Comparison of ENCODE assay signal across 4 cellular contexts in genomic region chr12:46542-46941, GRCh38. TPM values are rescaled to one million over a fixed set of nuclear protein-coding genes. Genes with fewer than 3 reads are reported as not detected.
"Had no signal": no experiment of that assay in that cellular context is flagged by ENCODE, and none has a peak within 500 bp of the region (broad histone marks: within the 10 kb centered on the region; RNA-seq: fewer than 3 reads in every experiment).

No MANE protein-coding gene starts in this region.

RNA-seq across cellular contexts. Expression of gene IQSEC3, which starts 20.0 kb away (rescaled TPM):
- total RNA-seq: GM23248, H4, HT-29, IMR-90 had no signal
